Comparison of ENCODE assay signal across 21 cellular contexts in genomic region chr2:206143451-206143850, GRCh38.
"Had no signal": no experiment of that assay in that cellular context is flagged by ENCODE, and none has a peak within 500 bp of the region (broad histone marks: within the 10 kb centered on the region; RNA-seq: fewer than 3 reads in every experiment).

No MANE protein-coding gene starts in this region.

- H3K9me3 Mint-ChIP-seq: dendritic cell treated with granulocyte-macrophage colony-stimulating factor and Interleukin-4, amounts not matched to agents 40 ng/mL and 50 ng/mL, for 4 days; mesothelial cell of epicardium; naive B cell had no signal

- DNase-seq: colonic mucosa; cortex of kidney; effector CD8-positive, alpha-beta T cell; erythroblast; esophagus squamous epithelium; foreskin fibroblast; foreskin melanocyte; gastrocnemius medialis; heart right ventricle; hippocampal formation; left cardiac atrium; left lung; left ventricle myocardium superior; lower lobe of right lung; mesenchymal stem cell; mucosa of descending colon; naive B cell had no signal

- H3K27me3 Mint-ChIP-seq: dendritic cell treated with granulocyte-macrophage colony-stimulating factor and Interleukin-4, amounts not matched to agents 40 ng/mL and 50 ng/mL, for 4 days; naive B cell had no signal

- H3K4me1 Mint-ChIP-seq: mesothelial cell of epicardium, naive B cell had no signal

- ATAC-seq: esophagus mucosa, gastrocnemius medialis, heart right ventricle, left cardiac atrium, left lung, left ventricle myocardium superior, lower lobe of right lung, mucosa of descending colon had no signal

- H3K27ac Mint-ChIP-seq: dendritic cell treated with granulocyte-macrophage colony-stimulating factor and Interleukin-4, amounts not matched to agents 40 ng/mL and 50 ng/mL, for 4 days; mesothelial cell of epicardium had no signal

- H3K4me3 Mint-ChIP-seq: dendritic cell treated with granulocyte-macrophage colony-stimulating factor and Interleukin-4, amounts not matched to agents 40 ng/mL and 50 ng/mL, for 4 days; mesothelial cell of epicardium; naive B cell had no signal

- H3K4me3 ChIP-seq: colonic mucosa, esophagus squamous epithelium, gastrocnemius medialis, heart right ventricle, left lung, lower lobe of right lung, mucosa of descending colon had no signal

- H3K27ac ChIP-seq: colonic mucosa, epithelial cell of prostate, esophagus squamous epithelium, gastrocnemius medialis, heart right ventricle, left lung, lower lobe of right lung had no signal
